ENCODE assay signal across 12 cellular contexts in the genomic region with DNA sequence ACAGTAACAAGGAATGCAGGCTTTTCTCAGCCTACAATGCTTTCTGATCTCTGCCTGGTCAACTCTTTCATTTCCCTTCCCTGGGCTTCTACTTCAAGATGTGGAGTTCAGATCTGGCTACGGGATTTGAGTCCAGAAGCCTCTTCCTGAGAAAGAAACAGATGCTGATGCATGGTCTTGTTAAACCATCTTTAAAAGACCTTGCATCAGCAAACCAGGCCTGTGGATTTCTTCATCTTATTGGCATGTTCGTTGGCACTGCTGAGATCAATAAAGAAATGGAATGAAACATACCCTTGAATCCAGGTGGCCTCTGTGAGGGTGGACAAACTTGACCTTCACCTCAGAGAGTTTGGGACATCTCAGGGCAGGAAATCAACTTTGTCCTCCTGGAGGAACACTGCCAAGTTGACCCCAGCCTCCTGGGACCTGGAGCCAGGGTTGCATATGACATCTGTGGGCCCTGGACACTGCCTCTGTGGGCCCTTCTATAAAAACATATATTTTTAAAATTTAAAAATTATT. TPM values are rescaled to one million over a fixed set of nuclear protein-coding genes. Genes with fewer than 3 reads are reported as not detected.
DNase-seq lines count a peak whose midpoint lies in the region; ATAC-seq, FAIRE-seq and TF ChIP-seq lines count a peak whose summit lies in the region.
"Had no signal": no experiment of that assay in that cellular context is flagged by ENCODE, and none has a peak within 500 bp of the region (broad histone marks: within the 10 kb centered on the region; RNA-seq: fewer than 3 reads in every experiment).

No MANE protein-coding gene starts in this region.

- H3K79me1 ChIP-seq in IMR-90 (ENCODE audit: low read depth in 1 of 2, low read length in 2 of 2) = no peaks in the 10 kb centered on the region

- CTCF ChIA-PET in IMR-90 (lab: Yijun Ruan, JAX) = no interaction called here

- no TSS peak for BruUV-seq in IMR-90 (replicated peaks; lab: Mats Ljungman, UMichigan)

- peaks cover 78% of the 10 kb centered on the region for H3K36me3 Mint-ChIP-seq in brain
- H3K36me3 Mint-ChIP-seq: CD4-positive, alpha-beta memory T cell had no signal

- dilution Hi-C loops in IMR-90 (cut with HindIII; ENCODE audit: low sequenced_read_pairs, unreplicated experiment) = loop anchor here (25.0 kb wide), 1 partner anchor 142 kb away; no protein-coding TSS in a partner anchor

- no peak overlapping the region for H4K91ac ChIP-seq in IMR-90 (ENCODE audit: insufficient read depth, low read depth, low read length)

- no peak overlapping the region for H2AK9ac ChIP-seq in IMR-90 (replicated peaks; ENCODE audit: low read depth, low read length, poor library complexity)

- no peak overlapping the region for H3K23ac ChIP-seq in IMR-90 (ENCODE audit: low read depth, low read length)

- H3K4me1 Mint-ChIP-seq in brain = peaks cover 90% of the 10 kb centered on the region
- H3K4me1 Mint-ChIP-seq: CD4-positive, alpha-beta memory T cell had no signal

- H3K4ac ChIP-seq in IMR-90 (ENCODE audit: low read depth, low read length) = no peak overlapping the region

- H3K18ac ChIP-seq in IMR-90 (ENCODE audit: low read depth, low read length) = peak overlapping the region; percentile 77; the same call in 1 of the 2 replicates

- TF ChIP-seq POLR2A in IMR-90 (IDR thresholded peaks at IDR 0.05; ENCODE audit: low read depth, low read length) = no peak

- no peaks in the 10 kb centered on the region for H3K27me3 Mint-ChIP-seq in brain

- POLR2A ChIA-PET in IMR-90 (lab: Charles Lee; ENCODE audit: unreplicated experiment) = no interaction called here

- H3K27ac Mint-ChIP-seq in brain = peak overlapping the region; percentile 9 to 92 (median 49)
- H3K27ac Mint-ChIP-seq: CD4-positive, alpha-beta memory T cell had no signal

- H2BK20ac ChIP-seq in IMR-90 (ENCODE audit: low read depth, low read length) = no peak overlapping the region

- H3K9me3 Mint-ChIP-seq in brain = no peaks in the 10 kb centered on the region
- H3K9me3 Mint-ChIP-seq: CD4-positive, alpha-beta memory T cell had no signal

- 0 out of 2 replicates have a peak overlapping the region, but pooled peaks have one; percentile 1 for H2BK120ac ChIP-seq in IMR-90 (ENCODE audit: low read depth, low read length)

- H2BK5ac ChIP-seq in IMR-90 (ENCODE audit: low read depth, low read length, poor library complexity, severe bottlenecking) = no peak overlapping the region

- no peak overlapping the region for H4K8ac ChIP-seq in IMR-90 (ENCODE audit: low read depth in 2 of 2, low read length in 2 of 2)

- H3K4me1 ChIP-seq in IMR-90 (ENCODE audit: control insufficient read depth, insufficient read depth, low read length) (peaks cover 21% of the 10 kb centered on the region; the same call in 1 of the 2 replicates), liver (ENCODE audit: control insufficient read depth in 4 of 4, insufficient read depth in 4 of 4, low read length in 3 of 4) (peaks cover 13 to 31% (median 23%) of the 10 kb centered on the region in 4 donors), tibial artery (peaks cover 0 to 86% (median 45%) of the 10 kb centered on the region in 4 donors)

- H3K36me3 ChIP-seq in IMR-90 (ENCODE audit: control insufficient read depth, insufficient read depth, low read length) (no peaks in the 10 kb centered on the region), liver (ENCODE audit: control insufficient read depth in 4 of 4, insufficient read depth in 3 of 4, low read depth in 1 of 4, low read length in 3 of 4) (peaks cover 0 to 2% (median 0%) of the 10 kb centered on the region in 4 donors), tibial artery (peaks cover 0 to 4% (median 0%) of the 10 kb centered on the region in 3 donors), MG63 (no peaks in the 10 kb centered on the region)

- no peak overlapping the region for H2BK15ac ChIP-seq in IMR-90 (ENCODE audit: low read depth, low read length)

- DNase-seq in IMR-90 = no peak
- DNase-seq in tibial artery = no peak
- DNase-seq in NCI-H510A (lab: John Stamatoyannopoulos, UW) = no peak
- no peak for DNase-seq in urothelium cell line (ENCODE audit: low spot score)
- no peak for DNase-seq in MG63
- DNase-seq: CD4-positive, alpha-beta memory T cell; KBM-7; NCI-H1436 treated with DMSO at 0.1 percent for 48 hours; NCI-H2081; PC-9 had no signal

- H3K4me3 ChIP-seq in IMR-90 (ENCODE audit: insufficient read depth, low read depth, low read length) (no peak overlapping the region), liver (ENCODE audit: low read depth in 1 of 3, low read length in 3 of 3) (no peak overlapping the region), tibial artery (no peak overlapping the region), MG63 (no peak overlapping the region)
- H3K4me3 ChIP-seq: PC-9 had no signal

- in situ Hi-C loops in IMR-90 (cut with MboI; ENCODE audit: low sequenced_read_pairs) = no loop called here

- H4K20me1 ChIP-seq in IMR-90 (ENCODE audit: insufficient read depth, low read length) = no peaks in the 10 kb centered on the region

- no peak for TF ChIP-seq RAD21 in IMR-90 (IDR thresholded peaks at IDR 0.05; ENCODE audit: low read length)
- TF ChIP-seq RAD21 in liver (IDR thresholded peaks at IDR 0.05) = no peak

- H3K4me2 ChIP-seq in IMR-90 (ENCODE audit: low read depth, low read length) = no peak overlapping the region
- H3K4me2 ChIP-seq: PC-9 had no signal

- H3K9me1 ChIP-seq in IMR-90 (ENCODE audit: insufficient read depth, low read length) = peaks cover 4% of the 10 kb centered on the region

- H3K9me3 ChIP-seq in IMR-90 (ENCODE audit: control insufficient read depth, insufficient read depth, low read length) (no peaks in the 10 kb centered on the region), liver (ENCODE audit: control insufficient read depth in 4 of 4, low read length in 3 of 4) (no peaks in the 10 kb centered on the region), tibial artery (no peaks in the 10 kb centered on the region), MG63 (no peaks in the 10 kb centered on the region)

- H2AK5ac ChIP-seq in IMR-90 (ENCODE audit: low read depth, low read length) = no peak overlapping the region

- no peak for FAIRE-seq in urothelium cell line (lab: Jason Lieb, UNC)

- peaks cover 1% of the 10 kb centered on the region for H3K27me3 ChIP-seq in IMR-90 (ENCODE audit: control insufficient read depth, insufficient read depth, low read length)
- H3K27me3 ChIP-seq in liver (ENCODE audit: control insufficient read depth in 4 of 4, insufficient read depth in 4 of 4, low read length in 3 of 4) = no peaks in the 10 kb centered on the region
- no peaks in the 10 kb centered on the region for H3K27me3 ChIP-seq in tibial artery
- no peaks in the 10 kb centered on the region for H3K27me3 ChIP-seq in MG63

- H3K4me3 Mint-ChIP-seq in brain = peak overlapping the region in 1 of 5 experiments; percentile 18
- H3K4me3 Mint-ChIP-seq: CD4-positive, alpha-beta memory T cell had no signal

- TF ChIP-seq CTCF in IMR-90 (conservative IDR thresholded peaks at IDR 0.05; ENCODE audit: low read depth, low read length) (no peak), brain (conservative IDR thresholded peaks at IDR 0.05) (no peak), liver (IDR thresholded peaks at IDR 0.05; ENCODE audit: low read depth, low read length, missing input control) (no peak), tibial artery (IDR thresholded peaks at IDR 0.05) (no peak)

- H3K27ac ChIP-seq in IMR-90 (ENCODE audit: insufficient read depth, low read length) = peak overlapping the region; percentile 83; the same call in 1 of the 2 replicates
- no peak overlapping the region for H3K27ac ChIP-seq in liver (ENCODE audit: low read depth in 1 of 2, low read length in 2 of 2)
- H3K27ac ChIP-seq in tibial artery = peak overlapping the region; percentile 25 to 54
- H3K27ac ChIP-seq: PC-9 had no signal

- intact Hi-C loops in IMR-90 (cut with micrococcal nuclease) (loop anchor here (1.0 to 5.0 kb wide), 2 partner anchors 67 to 119 kb away; no protein-coding TSS in a partner anchor), tibial artery (cut with DNase I; ENCODE audit: low total_unique reads) (no loop called here)

- H2AFZ ChIP-seq in IMR-90 (replicated peaks; ENCODE audit: low read length, poor library complexity) = no peak overlapping the region
- H2AFZ ChIP-seq: PC-9 had no signal

- WGBS in IMR-90 (ENCODE audit: extremely low coverage in 2 of 2, insufficient read length in 1 of 2), 2 experiments = 100% methylated on average over 1 of the region's 2 CpGs; no CpG with 5 or more reads in 1 of the 2 experiments
- WGBS in liver = 50% methylated on average over 2 of the region's 2 CpGs

- H3K14ac ChIP-seq in IMR-90 (replicated peaks; ENCODE audit: low read depth, low read length) = no peak overlapping the region

- H3K9ac ChIP-seq in IMR-90 (ENCODE audit: low read depth, low read length) (no peak overlapping the region; the same call in 1 of the 2 replicates), liver (ENCODE audit: low read depth in 1 of 2, low read length in 2 of 2) (no peak overlapping the region)

- H4K5ac ChIP-seq in IMR-90 (ENCODE audit: low read depth, low read length) = peak overlapping the region; percentile 60; the same call in 1 of the 2 replicates

- no peak overlapping the region for H3K56ac ChIP-seq in IMR-90 (ENCODE audit: extremely low read depth, insufficient read depth, low read length)

- no peak for ATAC-seq in IMR-90 (ENCODE audit: low read depth)

TF ChIP-seq in IMR-90, 13 proteins besides CTCF, POLR2A, EP300 and RAD21 (continues in another document):
- TF ChIP-seq MXI1 (IDR thresholded peaks at IDR 0.05; ENCODE audit: borderline replicate concordance, low read depth, low read length) (no peak), MAZ (IDR thresholded peaks at IDR 0.05; ENCODE audit: borderline replicate concordance, low read depth, low read length) (no peak)

TF ChIP-seq in liver, 16 proteins besides CTCF, POLR2A, EP300 and RAD21 (continues in another document):
- TF ChIP-seq TAF1 (conservative IDR thresholded peaks at IDR 0.05) (no peak), RXRA (IDR thresholded peaks at IDR 0.05) (peak; percentile 9 to 86)

RNA-seq across cellular contexts. Expression of a gene that starts 21.4 kb away (rescaled TPM):
- 33.5 and 36.7 TPM in 2 replicates for total RNA-seq in IMR-90 (2012; rRNA removed)
- 236 and 257 TPM in 2 replicates for polyA plus RNA-seq in IMR-90 (2012; rRNA removed)
- polyA plus RNA-seq in IMR-90 (2012; cell fraction: cytosol; rRNA removed) = 205 and 355 TPM in 2 replicates
- polyA plus RNA-seq in IMR-90 (2012; cell fraction: nucleus; rRNA removed; ENCODE audit: low replicate concordance) = 73.3 and 119 TPM in 2 replicates
- polyA plus RNA-seq in brain (ENCODE audit: insufficient read depth, low read depth, low replicate concordance) = 233 TPM
- 100 to 1,000 TPM in 1 of 2 donors, 10 to 100 TPM in 1; 88.8 to 242 TPM for total RNA-seq in liver
- polyA plus RNA-seq in liver = 1,000 to 10,000 TPM in 1 of 2 donors, 100 to 1,000 TPM in 1; 462 to 1,119 TPM
- total RNA-seq in MG63 (2014; rRNA removed; shearing (Covaris generic); ENCODE audit: low replicate concordance) = 191 and 249 TPM in 2 replicates
- total RNA-seq: CD4-positive, alpha-beta memory T cell had no signal
- polyA plus RNA-seq: CD4-positive, alpha-beta memory T cell had no signal

RNA-seq across cellular contexts. Expression of a gene that starts 40.8 kb away (rescaled TPM):
- 392 and 433 TPM in 2 replicates for total RNA-seq in IMR-90 (2012; rRNA removed)
- 1,339 and 1,767 TPM in 2 replicates for polyA plus RNA-seq in IMR-90 (2012; rRNA removed)
- 847 and 1,056 TPM in 2 replicates for polyA plus RNA-seq in IMR-90 (2012; cell fraction: cytosol; rRNA removed)
- 732 and 841 TPM in 2 replicates for polyA plus RNA-seq in IMR-90 (2012; cell fraction: nucleus; rRNA removed; ENCODE audit: low replicate concordance)
- polyA plus RNA-seq in brain (ENCODE audit: insufficient read depth, low read depth, low replicate concordance) = 769 TPM
- 10 to 100 TPM in 1 of 2 donors, 1 to 10 TPM in 1; 2.3 to 43.4 TPM for total RNA-seq in liver
- 10 to 100 TPM; 13.0 to 15.7 TPM for polyA plus RNA-seq in liver
- 1.8 and 3.8 TPM in 2 replicates for total RNA-seq in MG63 (2014; rRNA removed; shearing (Covaris generic); ENCODE audit: low replicate concordance)
- polyA plus RNA-seq: CD4-positive, alpha-beta memory T cell had no signal

Comparison
In these comparisons a context has a peak if more than half of its experiments do, and no peak if none do; other contexts are left out.
1. H3K27ac ChIP-seq: peak in IMR-90 (single experiment) and tibial artery (2 of 2); none in liver (0 of 2).